Comparison of ENCODE assay signal across 8 cellular contexts in genomic region chr1:157363660-157364140, GRCh38.
A peak's percentile ranks its signal among the peaks of the same experiment; 100 is the strongest.
DNase-seq lines count a peak whose midpoint lies in the region; ATAC-seq and TF ChIP-seq lines count a peak whose summit lies in the region.

No MANE protein-coding gene starts in this region.

- H4K91ac ChIP-seq in mesenchymal stem cell (ENCODE audit: low read length): no peak overlapping the region

- no peak overlapping the region for H3K18ac ChIP-seq in mesenchymal stem cell (ENCODE audit: low read depth in 1 of 2, low read length in 2 of 2)

- 84% methylated on average over 7 of the region's 7 CpGs for WGBS in mesenchymal stem cell
- 94 to 100% methylated on average over 1 to 2 of the region's 7 CpGs for WGBS in gastroesophageal sphincter (ENCODE audit: low coverage in 1 of 2), 2 donors

- TF ChIP-seq POLR2A in gastroesophageal sphincter (IDR thresholded peaks at IDR 0.05): no peak

- CTCF ChIA-PET in activated CD8-positive, alpha-beta memory T cell treated with anti-CD3 and anti-CD28 coated beads, Interleukin-2, amount 10 ng/mL, durations not matched to agents 7 days and 5 days (lab: Charles Lee): interaction anchor here (1.2 to 1.4 kb wide), 2 partner anchors 11 to 14 kb away, joined by 3 to 6 read pairs; no protein-coding TSS in a partner anchor

- H3K4me1 Mint-ChIP-seq in activated CD8-positive, alpha-beta memory T cell treated with anti-CD3 and anti-CD28 coated beads, Interleukin-2, amount 10 ng/mL, durations not matched to agents 7 days and 5 days: peaks cover 1% of the 10 kb centered on the region
- no peaks in the 10 kb centered on the region for H3K4me1 Mint-ChIP-seq in brain

- no peak overlapping the region for H4K8ac ChIP-seq in mesenchymal stem cell (ENCODE audit: low read length)

- no peak for DNase-seq in activated CD8-positive, alpha-beta memory T cell treated with anti-CD3 and anti-CD28 coated beads, Interleukin-2, amount 10 ng/mL, durations not matched to agents 7 days and 5 days
- no peak for DNase-seq in activated CD8-positive, alpha-beta memory T cell treated with anti-CD3 and anti-CD28 coated beads, Interleukin-2, amount 50 U/mL, for 48 hours
- peak; percentile 18 to 47 for DNase-seq in HAP-1 (ENCODE audit: low spot score in 2 of 2)
- DNase-seq in NCI-H460 (ENCODE audit: extremely low read depth, low read depth): peak; percentile 57
- DNase-seq in mesenchymal stem cell: peak; percentile 52
- DNase-seq in NK-92 (lab: John Stamatoyannopoulos, UW; ENCODE audit: unreplicated experiment): no peak

- H2AK5ac ChIP-seq in mesenchymal stem cell (ENCODE audit: low read length, severe bottlenecking): no peak overlapping the region

- H2BK15ac ChIP-seq in mesenchymal stem cell (ENCODE audit: low read depth, poor library complexity, severe bottlenecking): no peak overlapping the region

- H3K9ac ChIP-seq in mesenchymal stem cell (ENCODE audit: low read length): no peak overlapping the region

- peak; percentile 22 to 57 for TF ChIP-seq CTCF in brain (conservative IDR thresholded peaks at IDR 0.05)
- TF ChIP-seq CTCF in gastroesophageal sphincter (IDR thresholded peaks at IDR 0.05): peak in 1 of 4 experiments; percentile 27

- no peak overlapping the region for H3K4me2 ChIP-seq in mesenchymal stem cell (ENCODE audit: low read length, poor library complexity, severe bottlenecking)

- in situ Hi-C loops in HAP-1 (cut with MboI; ENCODE audit: low sequenced_read_pairs): loop anchor here (10.0 kb wide), 1 partner anchor 169 kb away; no protein-coding TSS in a partner anchor

- H3K14ac ChIP-seq in mesenchymal stem cell (ENCODE audit: low read length in 2 of 2): no peak overlapping the region

- H3K9me3 Mint-ChIP-seq in activated CD8-positive, alpha-beta memory T cell treated with anti-CD3 and anti-CD28 coated beads, Interleukin-2, amount 10 ng/mL, durations not matched to agents 7 days and 5 days (ENCODE audit: low read depth): no peaks in the 10 kb centered on the region
- H3K9me3 Mint-ChIP-seq in brain: no peaks in the 10 kb centered on the region

- H3K27me3 ChIP-seq in HAP-1 (ENCODE audit: low read depth) (no peaks in the 10 kb centered on the region), mesenchymal stem cell (ENCODE audit: control insufficient read depth in 1 of 2, insufficient read depth in 1 of 2, low read length in 2 of 2) (peaks cover 0 to 32% of the 10 kb centered on the region in 2 experiments), gastroesophageal sphincter (peaks cover 5% of the 10 kb centered on the region)

- ATAC-seq in activated CD8-positive, alpha-beta memory T cell treated with anti-CD3 and anti-CD28 coated beads, Interleukin-2, amount 10 ng/mL, durations not matched to agents 7 days and 5 days: peak; percentile 58
- ATAC-seq in gastroesophageal sphincter: no peak

- H3K4me3 ChIP-seq in HAP-1: no peak overlapping the region
- H3K4me3 ChIP-seq in mesenchymal stem cell (ENCODE audit: insufficient read depth in 1 of 2, low read depth in 1 of 2, low read length in 2 of 2): no peak overlapping the region
- H3K4me3 ChIP-seq in gastroesophageal sphincter: no peak overlapping the region

- no peak overlapping the region for H3K4ac ChIP-seq in mesenchymal stem cell (ENCODE audit: low read depth in 1 of 2, low read length in 2 of 2)

- TF ChIP-seq EP300 in gastroesophageal sphincter (IDR thresholded peaks at IDR 0.05): no peak

- H3K36me3 Mint-ChIP-seq in activated CD8-positive, alpha-beta memory T cell treated with anti-CD3 and anti-CD28 coated beads, Interleukin-2, amount 10 ng/mL, durations not matched to agents 7 days and 5 days: no peaks in the 10 kb centered on the region
- no peaks in the 10 kb centered on the region for H3K36me3 Mint-ChIP-seq in brain

- H2BK120ac ChIP-seq in mesenchymal stem cell (ENCODE audit: low read depth, low read length): no peak overlapping the region

- no peak overlapping the region for H2BK5ac ChIP-seq in mesenchymal stem cell (ENCODE audit: low read depth, low read length, poor library complexity, severe bottlenecking)

- no peak overlapping the region for H3K27ac Mint-ChIP-seq in activated CD8-positive, alpha-beta memory T cell treated with anti-CD3 and anti-CD28 coated beads, Interleukin-2, amount 10 ng/mL, durations not matched to agents 7 days and 5 days
- H3K27ac Mint-ChIP-seq in brain: no peak overlapping the region

- no peak overlapping the region for H2BK12ac ChIP-seq in mesenchymal stem cell (ENCODE audit: low read length in 2 of 2)

- H3K36me3 ChIP-seq in HAP-1 (replicated peaks) (no peaks in the 10 kb centered on the region), mesenchymal stem cell (ENCODE audit: control insufficient read depth in 1 of 2, insufficient read depth in 2 of 2, low read depth in 1 of 2, low read length in 2 of 2) (no peaks in the 10 kb centered on the region), gastroesophageal sphincter (no peaks in the 10 kb centered on the region)

- H3K79me1 ChIP-seq in mesenchymal stem cell (replicated peaks; ENCODE audit: low read length, poor library complexity, severe bottlenecking): no peaks in the 10 kb centered on the region

- no peak overlapping the region for H2AFZ ChIP-seq in mesenchymal stem cell (ENCODE audit: low read depth, low read length)

- H3K27me3 Mint-ChIP-seq in activated CD8-positive, alpha-beta memory T cell treated with anti-CD3 and anti-CD28 coated beads, Interleukin-2, amount 10 ng/mL, durations not matched to agents 7 days and 5 days: peaks cover 19% of the 10 kb centered on the region
- H3K27me3 Mint-ChIP-seq in brain: no peaks in the 10 kb centered on the region

- no peak overlapping the region for H3K27ac ChIP-seq in mesenchymal stem cell (ENCODE audit: low read length, poor library complexity, severe bottlenecking)
- H3K27ac ChIP-seq in gastroesophageal sphincter: no peak overlapping the region

- H3K9me3 ChIP-seq in HAP-1 (no peaks in the 10 kb centered on the region), mesenchymal stem cell (ENCODE audit: control insufficient read depth, low read length) (no peaks in the 10 kb centered on the region), gastroesophageal sphincter (no peaks in the 10 kb centered on the region)

- no peaks in the 10 kb centered on the region for H3K4me1 ChIP-seq in HAP-1
- H3K4me1 ChIP-seq in mesenchymal stem cell (ENCODE audit: control insufficient read depth, insufficient read depth, low read depth, low read length): peaks cover 2% of the 10 kb centered on the region
- H3K4me1 ChIP-seq in gastroesophageal sphincter: no peaks in the 10 kb centered on the region

- H3K23ac ChIP-seq in mesenchymal stem cell (ENCODE audit: low read length in 2 of 2): no peak overlapping the region

- H3K4me3 Mint-ChIP-seq in activated CD8-positive, alpha-beta memory T cell treated with anti-CD3 and anti-CD28 coated beads, Interleukin-2, amount 10 ng/mL, durations not matched to agents 7 days and 5 days: no peak overlapping the region
- no peak overlapping the region for H3K4me3 Mint-ChIP-seq in brain

Comparison
In these comparisons a context has a peak if more than half of its experiments do, and no peak if none do; other contexts are left out.
1. DNase-seq: peak in HAP-1 (2 of 2), NCI-H460 (single experiment) and mesenchymal stem cell (single experiment); none in activated CD8-positive, alpha-beta memory T cell treated with anti-CD3 and anti-CD28 coated beads, Interleukin-2, amount 10 ng/mL, durations not matched to agents 7 days and 5 days (single experiment), activated CD8-positive, alpha-beta memory T cell treated with anti-CD3 and anti-CD28 coated beads, Interleukin-2, amount 50 U/mL, for 48 hours (single experiment) and NK-92 (single experiment).